ENCODE assay signal across 19 cellular contexts in the genomic region with DNA sequence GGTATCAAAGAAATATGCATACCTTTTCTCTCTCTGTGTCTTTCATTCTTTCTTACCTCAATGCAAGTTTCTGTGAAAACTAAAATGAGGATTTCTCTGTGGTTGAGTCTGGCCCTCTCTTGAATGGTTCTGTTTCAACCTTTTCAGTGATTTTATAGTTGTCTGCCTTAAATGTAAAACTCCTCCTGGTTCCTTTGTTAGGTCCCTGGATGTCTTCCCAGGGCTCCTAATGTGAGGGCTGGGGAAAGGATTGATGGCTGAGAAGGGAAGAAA.
"Had no signal": no experiment of that assay in that cellular context is flagged by ENCODE, and none has a peak within 500 bp of the region (broad histone marks: within the 10 kb centered on the region; RNA-seq: fewer than 3 reads in every experiment).

No MANE protein-coding gene starts in this region.

- H3K27me3 Mint-ChIP-seq: activated CD4-positive, alpha-beta memory T cell treated with anti-CD3 and anti-CD28 coated beads for 36 hours; activated CD4-positive, alpha-beta T cell treated with anti-CD3 and anti-CD28 coated beads for 36 hours; activated naive CD8-positive, alpha-beta T cell treated with anti-CD3 and anti-CD28 coated beads for 36 hours; dendritic cell treated with granulocyte-macrophage colony-stimulating factor and Interleukin-4, amounts not matched to agents 40 ng/mL and 50 ng/mL, for 4 days; natural killer cell treated with Interleukin-12 subunit alpha and Interleukin-12 subunit beta and Interleukin-15 and Interleukin-18, amount 100 ng/mL, for 72 hours; stimulated activated naive CD8-positive, alpha-beta T cell treated with anti-CD3 and anti-CD28 coated beads, Interleukin-15, amount 100 ng/mL, for 72 hours had no signal

- H3K9me3 ChIP-seq: ovary, upper lobe of right lung had no signal

- H3K36me3 ChIP-seq: brain microvascular endothelial cell, ovary, spleen, upper lobe of right lung had no signal

- H3K4me3 Mint-ChIP-seq: activated CD4-positive, alpha-beta memory T cell treated with anti-CD3 and anti-CD28 coated beads for 36 hours; activated CD4-positive, alpha-beta T cell treated with anti-CD3 and anti-CD28 coated beads for 36 hours; activated naive CD8-positive, alpha-beta T cell treated with anti-CD3 and anti-CD28 coated beads for 36 hours; dendritic cell treated with granulocyte-macrophage colony-stimulating factor and Interleukin-4, amounts not matched to agents 40 ng/mL and 50 ng/mL, for 4 days; immature natural killer cell; natural killer cell treated with Interleukin-12 subunit alpha and Interleukin-12 subunit beta and Interleukin-15 and Interleukin-18, amount 100 ng/mL, for 72 hours; stimulated activated naive CD8-positive, alpha-beta T cell treated with anti-CD3 and anti-CD28 coated beads, Interleukin-15, amount 100 ng/mL, for 72 hours had no signal

- DNase-seq: activated CD4-positive, alpha-beta memory T cell treated with anti-CD3 and anti-CD28 coated beads for 36 hours; activated CD4-positive, alpha-beta T cell treated with anti-CD3 and anti-CD28 coated beads for 36 hours; activated naive CD8-positive, alpha-beta T cell treated with anti-CD3 and anti-CD28 coated beads for 36 hours; amygdala; brain microvascular endothelial cell; cerebellar nuclear complex; effector memory CD4-positive, alpha-beta T cell; foreskin melanocyte; immature natural killer cell; mesenchymal stem cell; ovary; spleen; stimulated activated naive CD8-positive, alpha-beta T cell treated with anti-CD3 and anti-CD28 coated beads, Interleukin-15, amount 100 ng/mL, for 72 hours; T-helper 1 cell; T1000; upper lobe of right lung had no signal

- H3K4me3 ChIP-seq: ovary, spleen, upper lobe of right lung had no signal

- ATAC-seq: activated CD4-positive, alpha-beta T cell treated with anti-CD3 and anti-CD28 coated beads for 36 hours; natural killer cell treated with Interleukin-12 subunit alpha and Interleukin-12 subunit beta and Interleukin-15 and Interleukin-18, amount 100 ng/mL, for 72 hours; sciatic nerve; stimulated activated naive CD8-positive, alpha-beta T cell treated with anti-CD3 and anti-CD28 coated beads, Interleukin-15, amount 100 ng/mL, for 72 hours; upper lobe of right lung had no signal

- H3K27ac Mint-ChIP-seq: activated CD4-positive, alpha-beta memory T cell treated with anti-CD3 and anti-CD28 coated beads for 36 hours; activated CD4-positive, alpha-beta T cell treated with anti-CD3 and anti-CD28 coated beads for 36 hours; activated naive CD8-positive, alpha-beta T cell treated with anti-CD3 and anti-CD28 coated beads for 36 hours; dendritic cell treated with granulocyte-macrophage colony-stimulating factor and Interleukin-4, amounts not matched to agents 40 ng/mL and 50 ng/mL, for 4 days; immature natural killer cell; natural killer cell treated with Interleukin-12 subunit alpha and Interleukin-12 subunit beta and Interleukin-15 and Interleukin-18, amount 100 ng/mL, for 72 hours; stimulated activated naive CD8-positive, alpha-beta T cell treated with anti-CD3 and anti-CD28 coated beads, Interleukin-15, amount 100 ng/mL, for 72 hours had no signal

- H3K36me3 Mint-ChIP-seq: activated CD4-positive, alpha-beta memory T cell treated with anti-CD3 and anti-CD28 coated beads for 36 hours; activated naive CD8-positive, alpha-beta T cell treated with anti-CD3 and anti-CD28 coated beads for 36 hours; natural killer cell treated with Interleukin-12 subunit alpha and Interleukin-12 subunit beta and Interleukin-15 and Interleukin-18, amount 100 ng/mL, for 72 hours had no signal

- H3K27me3 ChIP-seq: brain microvascular endothelial cell, ovary, spleen, upper lobe of right lung had no signal

- H3K27ac ChIP-seq: brain microvascular endothelial cell, ovary, spleen, upper lobe of right lung had no signal

- H3K4me1 Mint-ChIP-seq: activated CD4-positive, alpha-beta T cell treated with anti-CD3 and anti-CD28 coated beads for 36 hours; activated naive CD8-positive, alpha-beta T cell treated with anti-CD3 and anti-CD28 coated beads for 36 hours; immature natural killer cell; stimulated activated naive CD8-positive, alpha-beta T cell treated with anti-CD3 and anti-CD28 coated beads, Interleukin-15, amount 100 ng/mL, for 72 hours had no signal

- H3K4me1 ChIP-seq: spleen, upper lobe of right lung had no signal
